8 cellular contexts compared by ENCODE assay signal in the genomic region with DNA sequence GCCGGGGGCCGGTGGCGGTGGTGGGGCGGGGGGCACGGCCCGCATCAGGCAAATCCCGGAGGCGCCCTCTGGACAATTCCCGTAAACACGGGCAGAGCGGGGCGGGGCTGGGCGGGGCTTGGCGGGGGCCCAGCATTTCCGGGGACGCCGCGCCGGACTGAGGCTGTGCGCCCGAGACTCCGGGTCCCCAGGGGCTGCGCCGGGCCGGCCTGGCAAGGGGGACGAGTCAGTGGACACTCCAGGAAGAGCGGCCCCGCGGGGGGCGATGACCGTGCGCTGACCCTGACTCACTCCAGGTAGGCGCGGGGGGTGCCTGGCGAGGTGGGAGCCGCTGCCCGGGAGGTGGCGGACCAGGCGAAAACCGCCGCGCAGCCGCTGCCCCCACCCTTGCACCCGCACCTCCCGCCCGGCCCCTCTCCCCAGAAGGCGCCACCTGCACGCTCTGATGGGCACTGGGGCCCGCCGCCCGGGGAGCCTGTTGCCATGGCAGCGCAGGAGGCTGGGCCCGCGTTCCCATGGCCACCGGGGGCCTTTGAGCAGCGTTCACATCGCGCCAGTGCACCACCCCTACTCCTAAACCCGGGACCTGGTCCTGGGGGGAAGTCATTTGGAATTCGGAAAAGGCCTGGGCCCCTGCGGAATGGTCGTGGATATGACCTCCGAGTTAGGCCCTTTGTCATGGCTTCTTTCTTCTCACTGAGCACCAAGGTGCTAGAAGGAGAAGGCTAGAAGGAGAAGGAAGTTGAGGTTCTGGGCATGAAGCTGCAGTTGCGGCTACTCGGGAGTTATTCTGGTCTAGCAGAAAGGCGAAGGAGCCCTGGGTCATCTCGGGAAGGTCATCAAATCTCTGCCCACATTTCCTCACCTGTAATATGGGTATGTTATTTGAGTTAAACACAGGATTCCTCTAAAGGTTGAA. TPM values are rescaled to one million over a fixed set of nuclear protein-coding genes. Genes with fewer than 3 reads are reported as not detected.
DNase-seq lines count a peak whose midpoint lies in the region; TF ChIP-seq lines count a peak whose summit lies in the region.

No MANE protein-coding gene starts in this region.

- H3K4me1 ChIP-seq in GM23248 (ENCODE audit: insufficient read depth) (peaks cover 8% of the 10 kb centered on the region), rectal smooth muscle tissue (ENCODE audit: control insufficient read depth, insufficient read depth, low read length) (peaks cover 16% of the 10 kb centered on the region)

- H3K9ac ChIP-seq in GM23248: peak overlapping the region; percentile 76
- H3K9ac ChIP-seq in SU-DHL-6 (ENCODE audit: low read length): peak overlapping the region; percentile 47
- peak overlapping the region; percentile 16 for H3K9ac ChIP-seq in rectal smooth muscle tissue (ENCODE audit: low read length)

- H2AFZ ChIP-seq in GM23248 (peak overlapping the region; percentile 93), SU-DHL-6 (ENCODE audit: low read depth, low read length, severe bottlenecking) (peak overlapping the region; percentile 79)

- H3K4me3 ChIP-seq in GM06990 (replicated peaks; ENCODE audit: low read depth, low read length) (peak overlapping the region; percentile 77), GM23248 (peak overlapping the region; percentile 77), SU-DHL-6 (ENCODE audit: insufficient read depth, low read length, poor library complexity, severe bottlenecking) (peak overlapping the region; percentile 53), rectal smooth muscle tissue (ENCODE audit: low read length) (peak overlapping the region; percentile 87)

- H3K27ac ChIP-seq in GM23248: no peak overlapping the region
- H3K27ac ChIP-seq in SU-DHL-6 (ENCODE audit: low read depth, low read length): no peak overlapping the region
- H3K27ac ChIP-seq in angular gyrus (ENCODE audit: low read depth, low read length): peak overlapping the region; percentile 94
- peak overlapping the region; percentile 100 for H3K27ac ChIP-seq in rectal smooth muscle tissue (ENCODE audit: low read depth, low read length)

- 16 to 33% methylated on average over 22 to 44 of the region's 67 CpGs for WGBS in GM23248 (ENCODE audit: low coverage in 1 of 2, low lambda C conversion rate in 2 of 2, missing lambda C conversion rate in 2 of 2), 2 experiments

- H3K27me3 ChIP-seq in GM06990 (replicated peaks; ENCODE audit: control insufficient read depth, insufficient read depth, low read length): no peaks in the 10 kb centered on the region
- H3K27me3 ChIP-seq in GM23248 (replicated peaks; ENCODE audit: insufficient read depth): no peaks in the 10 kb centered on the region
- no peaks in the 10 kb centered on the region for H3K27me3 ChIP-seq in SU-DHL-6 (ENCODE audit: low read length)
- no peaks in the 10 kb centered on the region for H3K27me3 ChIP-seq in rectal smooth muscle tissue (ENCODE audit: control insufficient read depth, insufficient read depth, low read length)

- H3K4me2 ChIP-seq in GM23248 (ENCODE audit: unreplicated experiment) (peak overlapping the region; percentile 89), SU-DHL-6 (ENCODE audit: low read depth, low read length, poor library complexity, severe bottlenecking) (peak overlapping the region; percentile 86)

- H3K9me3 ChIP-seq in GM23248 (ENCODE audit: low read depth) (no peaks in the 10 kb centered on the region), SU-DHL-6 (ENCODE audit: insufficient read depth, low read length) (no peaks in the 10 kb centered on the region)

- DNase-seq in GM06990 (ENCODE audit: extremely low read depth, insufficient read length) (peak; percentile 86), GM23248 (peak; percentile 65), M059J (ENCODE audit: low read depth) (peak; percentile 66), hepatic stellate cell (ENCODE audit: low spot score) (peak; percentile 80)
- no peak for DNase-seq in NK-92 treated with Interleukin-12 subunit alpha and Interleukin-12 subunit beta, amount 100 ng/mL, for 24 hours (lab: John Stamatoyannopoulos, UW)

- H3K79me2 ChIP-seq in GM23248 (ENCODE audit: insufficient read depth): no peaks in the 10 kb centered on the region
- no peaks in the 10 kb centered on the region for H3K79me2 ChIP-seq in SU-DHL-6 (ENCODE audit: insufficient read depth, low read length)

- H3K9me2 ChIP-seq in GM23248 (ENCODE audit: insufficient read depth) (no peaks in the 10 kb centered on the region), SU-DHL-6 (replicated peaks; ENCODE audit: insufficient read depth, low read length) (no peaks in the 10 kb centered on the region)

- no peak for TF ChIP-seq CTCF in GM06990 (IDR thresholded peaks at IDR 0.05; ENCODE audit: insufficient read depth, low read length, poor library complexity, severe bottlenecking)
- TF ChIP-seq CTCF in SU-DHL-6 (IDR thresholded peaks at IDR 0.05; ENCODE audit: insufficient read depth, low read length, poor library complexity, severe bottlenecking): no peak

- in situ Hi-C loops in GM23248 (cut with MboI): no loop called here

- H3K36me3 ChIP-seq in GM06990 (ENCODE audit: control insufficient read depth, insufficient read depth, low read length) (no peaks in the 10 kb centered on the region), GM23248 (ENCODE audit: low read depth) (no peaks in the 10 kb centered on the region), SU-DHL-6 (ENCODE audit: low read length) (no peaks in the 10 kb centered on the region), rectal smooth muscle tissue (ENCODE audit: control insufficient read depth, insufficient read depth, low read length) (no peaks in the 10 kb centered on the region)

- H4K20me1 ChIP-seq in GM23248 (ENCODE audit: insufficient read depth) (no peaks in the 10 kb centered on the region), SU-DHL-6 (ENCODE audit: low read depth, low read length) (no peaks in the 10 kb centered on the region)

- H3F3A ChIP-seq in GM23248 (ENCODE audit: insufficient read depth) (no peaks in the 10 kb centered on the region), SU-DHL-6 (ENCODE audit: insufficient read depth) (peaks cover 13% of the 10 kb centered on the region; the same call in 1 of the 2 replicates)

RNA-seq across cellular contexts. Expression of a gene that starts 16.1 kb away (rescaled TPM):
- total RNA-seq in GM23248 (2014; rRNA removed; shearing (Covaris generic)): 3.2 and 3.6 TPM in 2 replicates
- 4.5 and 4.7 TPM in 2 replicates for polyA plus RNA-seq in GM23248 (2016; fragmentation: Nextera tagmentation; extraction: Ambion mirVana)
- total RNA-seq in M059J (2014; rRNA removed; shearing (Covaris generic)): 12.4 and 27.2 TPM in 2 replicates

RNA-seq across cellular contexts. Expression of a gene that starts 48.7 kb away (rescaled TPM):
- total RNA-seq in GM23248 (2014; rRNA removed; shearing (Covaris generic)): 30.7 and 45.8 TPM in 2 replicates
- 123 and 129 TPM in 2 replicates for polyA plus RNA-seq in GM23248 (2016; fragmentation: Nextera tagmentation; extraction: Ambion mirVana)
- total RNA-seq in M059J (2014; rRNA removed; shearing (Covaris generic)): 45.1 and 51.4 TPM in 2 replicates

RNA-seq across cellular contexts. Expression of a gene that starts 49.0 kb away (rescaled TPM):
- total RNA-seq in GM23248 (2014; rRNA removed; shearing (Covaris generic)): 9.0 TPM in 2 replicates
- polyA plus RNA-seq in GM23248 (2016; fragmentation: Nextera tagmentation; extraction: Ambion mirVana): 1.3 TPM in 2 replicates
- total RNA-seq in M059J (2014; rRNA removed; shearing (Covaris generic)): 3.5 and 11.2 TPM in 2 replicates

Comparison
In these comparisons a context has a peak if more than half of its experiments do, and no peak if none do; other contexts are left out.
1. H3K27ac ChIP-seq: peak in angular gyrus (single experiment) and rectal smooth muscle tissue (single experiment); none in GM23248 (single experiment) and SU-DHL-6 (single experiment).
2. H3K9ac ChIP-seq: peak in every context shown above with its lines; median percentile 76 in GM23248; 47 in SU-DHL-6; 16 in rectal smooth muscle tissue.
3. Peak in every context shown above with its lines, with median percentiles within 50 percentile points of each other: H3K4me3 ChIP-seq.